17 cellular contexts compared by ENCODE assay signal in the genomic region with DNA sequence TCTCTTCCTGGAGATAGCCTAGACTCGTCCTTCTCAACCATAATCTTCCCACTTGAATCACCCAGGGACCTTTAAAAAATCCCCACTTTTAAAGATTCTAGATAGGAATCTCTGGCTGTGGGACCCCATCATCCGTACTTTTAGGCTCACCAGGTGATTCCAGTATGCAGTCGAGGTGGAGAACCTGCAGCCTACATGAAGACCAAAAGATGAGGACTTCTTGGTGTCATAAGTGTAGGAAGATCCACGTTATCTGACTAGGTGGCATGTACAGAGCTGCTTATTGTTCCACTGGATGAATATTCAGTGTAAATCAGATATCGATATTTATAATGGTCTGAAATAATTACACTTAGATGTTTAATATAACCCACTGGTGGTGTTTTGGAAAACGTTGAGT. TPM values are rescaled to one million over a fixed set of nuclear protein-coding genes. Genes with fewer than 3 reads are reported as not detected.
A peak's percentile ranks its signal among the peaks of the same experiment; 100 is the strongest.
DNase-seq lines count a peak whose midpoint lies in the region; ATAC-seq, FAIRE-seq and TF ChIP-seq lines count a peak whose summit lies in the region.
"Had no signal": no experiment of that assay in that cellular context is flagged by ENCODE, and none has a peak within 500 bp of the region (broad histone marks: within the 10 kb centered on the region; RNA-seq: fewer than 3 reads in every experiment).

No MANE protein-coding gene starts in this region.

- WGBS in thyroid gland, 2 donors = 76 to 80% methylated on average over 6 of the region's 6 CpGs

- H3K79me2 ChIP-seq in keratinocyte (ENCODE audit: control insufficient read depth, insufficient read depth, low read length) = peaks cover 20% of the 10 kb centered on the region

- peak overlapping the region in 1 of 2 donors; percentile 99 for H3K4me3 Mint-ChIP-seq in activated T-cell treated with anti-CD3 and anti-CD28 coated beads, Interleukin-2, amount 50 U/mL, for 72 hours
- H3K4me3 Mint-ChIP-seq in activated CD4-positive, alpha-beta memory T cell treated with anti-CD3 and anti-CD28 coated beads, Interleukin-2, amount 10 ng/mL, durations not matched to agents 7 days and 5 days = peak overlapping the region; percentile 87

- no peaks in the 10 kb centered on the region for H3K9me1 ChIP-seq in keratinocyte (ENCODE audit: control insufficient read depth, extremely low read depth, insufficient read depth, low read length)

- no peak overlapping the region for H3K9ac ChIP-seq in keratinocyte (ENCODE audit: control insufficient read depth, extremely low read depth, insufficient read depth, low read length)

- H3K4me1 ChIP-seq in keratinocyte (ENCODE audit: control insufficient read depth, extremely low read depth, insufficient read depth, low read length) = peaks cover 12% of the 10 kb centered on the region
- H3K4me1 ChIP-seq in thyroid gland = peaks cover 17 to 31% of the 10 kb centered on the region in 2 donors
- H3K4me1 ChIP-seq in tibial artery = peaks cover 0 to 22% (median 12%) of the 10 kb centered on the region in 4 donors

- dilution Hi-C loops in keratinocyte (cut with MboI; ENCODE audit: extremely low pct_ligation_motif_present, low sequenced_read_pairs) = no loop called here

- TF ChIP-seq CTCF in keratinocyte (optimal IDR thresholded peaks at IDR 0.05 in 1 of 3, IDR thresholded peaks at IDR 0.05 in 1 of 3, conservative IDR thresholded peaks at IDR 0.05 in 1 of 3; ENCODE audit: extremely low read depth in 1 of 3, insufficient read depth in 2 of 3, low read length in 3 of 3) (no peak), thyroid gland (IDR thresholded peaks at IDR 0.05) (no peak), tibial artery (IDR thresholded peaks at IDR 0.05) (no peak)

- peak overlapping the region in 2 of 3 experiments; percentile 77 to 85 for H3K4me3 ChIP-seq in keratinocyte (ENCODE audit: control insufficient read depth in 2 of 3, extremely low read depth in 1 of 3, insufficient read depth in 2 of 3, low read depth in 1 of 3, low read length in 3 of 3)
- H3K4me3 ChIP-seq in thyroid gland (replicated peaks in 1 of 3) = peak overlapping the region in 1 of 3 donors; percentile 70
- H3K4me3 ChIP-seq in tibial artery = peak overlapping the region in 1 of 2 donors; percentile 58
- H3K4me3 ChIP-seq: K562, SK-N-MC had no signal

- FAIRE-seq in keratinocyte (lab: Jason Lieb, UNC) = peak; percentile 39
- FAIRE-seq: K562 had no signal

- H3K27ac ChIP-seq in keratinocyte (ENCODE audit: control insufficient read depth, insufficient read depth, low read length) (peak overlapping the region; percentile 97), thyroid gland (peak overlapping the region in 2 of 3 donors; percentile 84 to 87), tibial artery (no peak overlapping the region)
- H3K27ac ChIP-seq: SK-N-MC had no signal

- H3K27me3 ChIP-seq in keratinocyte (ENCODE audit: control insufficient read depth, extremely low read depth, insufficient read depth, low read length) (no peaks in the 10 kb centered on the region), thyroid gland (no peaks in the 10 kb centered on the region), tibial artery (peaks cover 0 to 19% of the 10 kb centered on the region in 2 donors)

- CTCF ChIA-PET in activated CD4-positive, alpha-beta memory T cell treated with anti-CD3 and anti-CD28 coated beads, Interleukin-2, amount 10 ng/mL, durations not matched to agents 7 days and 5 days (lab: Charles Lee) = interaction anchor here (0.8 to 4.1 kb wide), 8 partner anchors 11 to 132 kb away, joined by 3 to 54 read pairs (median 4); no protein-coding TSS in a partner anchor

- peak overlapping the region; percentile 93 for H3K4me2 ChIP-seq in keratinocyte (ENCODE audit: control insufficient read depth, extremely low read depth, insufficient read depth, low read depth, low read length)

- POLR2A ChIA-PET in activated CD4-positive, alpha-beta memory T cell treated with anti-CD3 and anti-CD28 coated beads, Interleukin-2, amount 10 ng/mL, durations not matched to agents 7 days and 5 days (lab: Charles Lee) = interaction anchor here (1.0 to 10.4 kb wide), 8 partner anchors 15 to 427 kb away, joined by 3 to 366 read pairs (median 16); no protein-coding TSS in a partner anchor

- H3K27ac Mint-ChIP-seq in activated T-cell treated with anti-CD3 and anti-CD28 coated beads, Interleukin-2, amount 50 U/mL, for 72 hours = peak overlapping the region; percentile 93
- H3K27ac Mint-ChIP-seq in activated CD4-positive, alpha-beta memory T cell treated with anti-CD3 and anti-CD28 coated beads, Interleukin-2, amount 10 ng/mL, durations not matched to agents 7 days and 5 days = peak overlapping the region; percentile 85
- H3K27ac Mint-ChIP-seq: progenitor cell of endocrine pancreas had no signal

- no peaks in the 10 kb centered on the region for H3K9me3 Mint-ChIP-seq in activated T-cell treated with anti-CD3 and anti-CD28 coated beads, Interleukin-2, amount 50 U/mL, for 72 hours
- peaks cover 2% of the 10 kb centered on the region for H3K9me3 Mint-ChIP-seq in activated CD4-positive, alpha-beta memory T cell treated with anti-CD3 and anti-CD28 coated beads, Interleukin-2, amount 10 ng/mL, durations not matched to agents 7 days and 5 days

- no peaks in the 10 kb centered on the region for H4K20me1 ChIP-seq in keratinocyte (ENCODE audit: control insufficient read depth, extremely low read depth, insufficient read depth, low read length)

- no peak for ATAC-seq in activated T-cell treated with anti-CD3 and anti-CD28 coated beads, Interleukin-2, amount 50 U/mL, for 72 hours (replicated peaks in 1 of 2)
- no peak for ATAC-seq in left colon
- ATAC-seq: K562 had no signal

- TF ChIP-seq POLR2A in thyroid gland (IDR thresholded peaks at IDR 0.05) = no peak

- DNase-seq in activated T-cell treated with anti-CD3 and anti-CD28 coated beads, Interleukin-2, amount 50 U/mL, for 72 hours = no peak
- DNase-seq in activated T-cell treated with anti-CD3 and anti-CD28 coated beads, Interleukin-2, amount 50 U/mL, for 1 hour = no peak
- no peak for DNase-seq in activated CD4-positive, alpha-beta memory T cell treated with anti-CD3 and anti-CD28 coated beads, Interleukin-2, amount 10 ng/mL, durations not matched to agents 7 days and 5 days
- DNase-seq in keratinocyte (ENCODE audit: low read depth, low spot score) (no peak), thyroid gland (no peak), left colon (no peak), SIG-M5 treated with dmso at 0.1 percent for 504 hours (lab: John Stamatoyannopoulos, UW; ENCODE audit: unreplicated experiment) (no peak), tibial artery (no peak)
- DNase-seq: amniotic stem cell; EL; mesenchymal stem cell; NCI-H1694 treated with DMSO at 0.1 percent for 48 hours; stimulated activated CD4-positive, alpha-beta T cell treated with anti-CD3 and anti-CD28 coated beads, Interleukin-4, amount 100 ng/mL, for 24 hours; substantia nigra had no signal

- H3K9me3 ChIP-seq in keratinocyte (ENCODE audit: control insufficient read depth, low read depth, low read length) = no peaks in the 10 kb centered on the region
- no peaks in the 10 kb centered on the region for H3K9me3 ChIP-seq in thyroid gland
- H3K9me3 ChIP-seq in tibial artery = no peaks in the 10 kb centered on the region

- H3K27me3 Mint-ChIP-seq in activated T-cell treated with anti-CD3 and anti-CD28 coated beads, Interleukin-2, amount 50 U/mL, for 72 hours (ENCODE audit: low read depth) = no peaks in the 10 kb centered on the region
- no peaks in the 10 kb centered on the region for H3K27me3 Mint-ChIP-seq in activated CD4-positive, alpha-beta memory T cell treated with anti-CD3 and anti-CD28 coated beads, Interleukin-2, amount 10 ng/mL, durations not matched to agents 7 days and 5 days

- H3K36me3 Mint-ChIP-seq in activated T-cell treated with anti-CD3 and anti-CD28 coated beads, Interleukin-2, amount 50 U/mL, for 72 hours (ENCODE audit: insufficient read depth in 2 of 2) = peaks cover 14 to 33% of the 10 kb centered on the region in 2 donors
- H3K36me3 Mint-ChIP-seq in activated CD4-positive, alpha-beta memory T cell treated with anti-CD3 and anti-CD28 coated beads, Interleukin-2, amount 10 ng/mL, durations not matched to agents 7 days and 5 days (ENCODE audit: low read depth) = peaks cover 55% of the 10 kb centered on the region

- no peaks in the 10 kb centered on the region for H3K36me3 ChIP-seq in keratinocyte (ENCODE audit: control insufficient read depth in 2 of 2, extremely low read depth in 1 of 2, insufficient read depth in 2 of 2, low read length in 2 of 2)
- H3K36me3 ChIP-seq in thyroid gland = no peaks in the 10 kb centered on the region
- no peaks in the 10 kb centered on the region for H3K36me3 ChIP-seq in tibial artery

- H2AFZ ChIP-seq in keratinocyte (ENCODE audit: control insufficient read depth, low read length) = no peak overlapping the region

- intact Hi-C loops in thyroid gland (cut with DNase I) (no loop called here), left colon (cut with DNase I, micrococcal nuclease) (no loop called here), tibial artery (cut with DNase I; ENCODE audit: low total_unique reads) (no loop called here)

- H3K4me1 Mint-ChIP-seq in activated T-cell treated with anti-CD3 and anti-CD28 coated beads, Interleukin-2, amount 50 U/mL, for 72 hours (ENCODE audit: low read depth) = peaks cover 49% of the 10 kb centered on the region
- H3K4me1 Mint-ChIP-seq in activated CD4-positive, alpha-beta memory T cell treated with anti-CD3 and anti-CD28 coated beads, Interleukin-2, amount 10 ng/mL, durations not matched to agents 7 days and 5 days = peaks cover 43% of the 10 kb centered on the region

RNA-seq across cellular contexts. Expression of a gene that starts 2.6 kb away (rescaled TPM):
- total RNA-seq in activated T-cell treated with anti-CD3 and anti-CD28 coated beads, Interleukin-2, amount 50 U/mL, for 72 hours = 100 to 1,000 TPM; 127 to 143 TPM
- total RNA-seq in activated CD4-positive, alpha-beta memory T cell treated with anti-CD3 and anti-CD28 coated beads, Interleukin-2, amount 10 ng/mL, durations not matched to agents 7 days and 5 days = 100 to 1,000 TPM; 186 to 195 TPM
- polyA plus RNA-seq in keratinocyte = 12.0 to 13.7 TPM (median 12.0 TPM) in 3 replicates
- polyA plus RNA-seq in keratinocyte (2011; ENCODE audit: low read depth) = 25.3 TPM
- polyA plus RNA-seq in keratinocyte (2011; cell fraction: cytosol; rRNA removed) = 11.7 and 12.1 TPM in 2 replicates
- polyA plus RNA-seq in keratinocyte (2011; cell fraction: nucleus; rRNA removed) = 14.1 and 17.1 TPM in 2 replicates
- 6.9 and 21.5 TPM in 2 replicates for polyA plus RNA-seq in keratinocyte (2012; ENCODE audit: low replicate concordance)
- 20.1 to 34.5 TPM (median 31.4 TPM) in 3 replicates for polyA minus RNA-seq in keratinocyte
- 24.6 TPM for polyA minus RNA-seq in keratinocyte (2011; cell fraction: cytosol; rRNA and poly(A)+ RNA removed)
- polyA minus RNA-seq in keratinocyte (2011; cell fraction: nucleus; rRNA and poly(A)+ RNA removed) = 18.3 and 32.3 TPM in 2 replicates
- total RNA-seq in thyroid gland = 10 to 100 TPM; 34.0 to 68.7 (median 49.8) TPM
- 10 to 100 TPM; 11.7 to 11.9 TPM for total RNA-seq in left colon

RNA-seq across cellular contexts. Expression of a gene that starts 42.8 kb away (rescaled TPM):
- 1 to 10 TPM; 2.2 to 3.4 TPM for total RNA-seq in activated T-cell treated with anti-CD3 and anti-CD28 coated beads, Interleukin-2, amount 50 U/mL, for 72 hours
- total RNA-seq in activated CD4-positive, alpha-beta memory T cell treated with anti-CD3 and anti-CD28 coated beads, Interleukin-2, amount 10 ng/mL, durations not matched to agents 7 days and 5 days = under 1 TPM; 0.48 to 0.60 TPM
- 5.6 to 8.7 TPM (median 8.1 TPM) in 3 replicates for polyA plus RNA-seq in keratinocyte
- polyA plus RNA-seq in keratinocyte (2011; ENCODE audit: low read depth) = 5.7 TPM
- 6.8 and 8.1 TPM in 2 replicates for polyA plus RNA-seq in keratinocyte (2011; cell fraction: cytosol; rRNA removed)
- polyA plus RNA-seq in keratinocyte (2011; cell fraction: nucleus; rRNA removed) = 8.0 and 8.3 TPM in 2 replicates
- 12.9 and 13.9 TPM in 2 replicates for polyA plus RNA-seq in keratinocyte (2012; ENCODE audit: low replicate concordance)
- 5.2 to 23.4 TPM (median 6.1 TPM) in 3 replicates for polyA minus RNA-seq in keratinocyte
- polyA minus RNA-seq in keratinocyte (2011; cell fraction: cytosol; rRNA and poly(A)+ RNA removed) = 25.9 TPM
- 11.1 and 12.2 TPM in 2 replicates for polyA minus RNA-seq in keratinocyte (2011; cell fraction: nucleus; rRNA and poly(A)+ RNA removed)
- total RNA-seq in thyroid gland (100 to 1,000 TPM in 3 of 4 donors, 10 to 100 TPM in 1; 91.0 to 153 (median 124) TPM), left colon (10 to 100 TPM; 68.5 to 69.0 TPM)
- polyA plus RNA-seq: K562 had no signal

Comparison
In these comparisons a context has a peak if more than half of its experiments do, and no peak if none do; other contexts are left out.
1. H3K27ac ChIP-seq: peak in keratinocyte (single experiment) and thyroid gland (2 of 3); none in tibial artery (0 of 2).
2. RNA of a gene that starts 42.8 kb away (total RNA-seq): 91.0 to 153 TPM in thyroid gland and 68.5 to 69.0 TPM in left colon; 2.2 to 3.4 TPM in activated T-cell treated with anti-CD3 and anti-CD28 coated beads, Interleukin-2, amount 50 U/mL, for 72 hours and 0.48 to 0.60 TPM in activated CD4-positive, alpha-beta memory T cell treated with anti-CD3 and anti-CD28 coated beads, Interleukin-2, amount 10 ng/mL, durations not matched to agents 7 days and 5 days; every median in the first group is over 10 times any median in the second.